ENCODE assay signal across 14 cellular contexts in the genomic region with DNA sequence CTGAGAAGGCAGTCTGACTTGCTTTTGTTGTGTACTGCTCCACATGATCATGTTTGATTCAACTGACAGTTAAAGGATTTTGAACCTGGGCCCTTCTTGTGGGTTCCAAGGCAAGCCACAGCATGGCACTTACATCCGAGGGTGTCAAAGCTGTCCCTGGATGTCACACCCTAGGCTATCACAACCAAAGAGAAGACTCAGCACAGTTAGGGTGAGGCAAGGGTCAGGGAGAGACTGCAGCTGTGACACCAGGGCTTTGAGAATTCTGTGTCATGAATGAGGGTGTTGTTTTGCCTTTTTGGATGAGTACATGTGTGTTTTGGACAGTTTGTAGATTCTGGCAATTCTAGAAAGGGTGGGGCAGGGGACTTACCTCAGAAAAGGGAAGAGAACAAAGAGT. TPM values are rescaled to one million over a fixed set of nuclear protein-coding genes. Genes with fewer than 3 reads are reported as not detected.
A peak's percentile ranks its signal among the peaks of the same experiment; 100 is the strongest.
DNase-seq lines count a peak whose midpoint lies in the region; ATAC-seq, FAIRE-seq and TF ChIP-seq lines count a peak whose summit lies in the region.
"Had no signal": no experiment of that assay in that cellular context is flagged by ENCODE, and none has a peak within 500 bp of the region (broad histone marks: within the 10 kb centered on the region; RNA-seq: fewer than 3 reads in every experiment).

No MANE protein-coding gene starts in this region.

- H3K27ac Mint-ChIP-seq in activated CD8-positive, alpha-beta T cell treated with anti-CD3 and anti-CD28 coated beads for 36 hours, result peak overlapping the region; percentile 36
- peak overlapping the region in 5 of 6 donors; percentile 21 to 89 (median 59) for H3K27ac Mint-ChIP-seq in immature natural killer cell

- no peaks in the 10 kb centered on the region for H3K9me3 Mint-ChIP-seq in activated CD8-positive, alpha-beta T cell treated with anti-CD3 and anti-CD28 coated beads for 36 hours
- no peaks in the 10 kb centered on the region for H3K9me3 Mint-ChIP-seq in immature natural killer cell

- TF ChIP-seq CTCF in A549 (IDR thresholded peaks at IDR 0.05), result no peak
- no peak for TF ChIP-seq CTCF in activated CD8-positive, alpha-beta T cell treated with anti-CD3 and anti-CD28 coated beads for 36 hours (IDR thresholded peaks at IDR 0.05)

- intact Hi-C loops in activated CD8-positive, alpha-beta T cell treated with anti-CD3 and anti-CD28 coated beads for 36 hours (cut with micrococcal nuclease), result no loop called here

- POLR2A ChIA-PET in A549 (lab: Yijun Ruan, JAX), result no interaction called here
- POLR2A ChIA-PET in activated CD8-positive, alpha-beta T cell treated with anti-CD3 and anti-CD28 coated beads for 36 hours (lab: Charles Lee), result no interaction called here

- H3K4me3 ChIP-seq in A549, result no peak overlapping the region
- H3K4me3 ChIP-seq: left lung had no signal

- peaks cover 6% of the 10 kb centered on the region; the same call in 1 of the 3 replicates for H3K9me3 ChIP-seq in A549
- H3K9me3 ChIP-seq: left lung had no signal

- H3K27ac ChIP-seq in A549, result peak overlapping the region; percentile 59 to 82
- H3K27ac ChIP-seq: left lung had no signal

- peaks cover 1% of the 10 kb centered on the region for H3K36me3 Mint-ChIP-seq in activated CD8-positive, alpha-beta T cell treated with anti-CD3 and anti-CD28 coated beads for 36 hours (ENCODE audit: low read depth)
- H3K36me3 Mint-ChIP-seq in immature natural killer cell, result no peaks in the 10 kb centered on the region

- no peak overlapping the region for H3K4me3 Mint-ChIP-seq in activated CD8-positive, alpha-beta T cell treated with anti-CD3 and anti-CD28 coated beads for 36 hours
- peak overlapping the region; percentile 18 to 73 (median 63) for H3K4me3 Mint-ChIP-seq in immature natural killer cell

- H3K27me3 Mint-ChIP-seq in activated CD8-positive, alpha-beta T cell treated with anti-CD3 and anti-CD28 coated beads for 36 hours, result no peaks in the 10 kb centered on the region
- peaks cover 0 to 2% (median 2%) of the 10 kb centered on the region in 3 donors for H3K27me3 Mint-ChIP-seq in immature natural killer cell (ENCODE audit: low read depth in 3 of 3)

- CTCF ChIA-PET in A549 (lab: Yijun Ruan, JAX), result interaction anchor here (1.1 to 1.5 kb wide), 3 partner anchors 14 to 153 kb away, joined by 3 read pairs; no protein-coding TSS in a partner anchor
- CTCF ChIA-PET in activated CD8-positive, alpha-beta T cell treated with anti-CD3 and anti-CD28 coated beads for 36 hours (lab: Charles Lee), result interaction anchor here (0.7 to 1.1 kb wide), 4 partner anchors 20 to 153 kb away, joined by 3 to 7 read pairs (median 4); no protein-coding TSS in a partner anchor

- peak overlapping the region; percentile 74 for H3K4me2 ChIP-seq in A549

- ATAC-seq in A549 (peak in 1 of 2 experiments; percentile 38; a peak in 3 of 6 replicates), GM18498 (IDR thresholded peaks at IDR 0.05; ENCODE audit: unreplicated experiment) (peak; percentile 38), GM19463 (IDR thresholded peaks at IDR 0.05; ENCODE audit: unreplicated experiment) (no peak), GM18517 (IDR thresholded peaks at IDR 0.05; ENCODE audit: unreplicated experiment) (no peak), HG03039 (IDR thresholded peaks at IDR 0.05; ENCODE audit: unreplicated experiment) (no peak)
- peak; percentile 85 for ATAC-seq in activated CD8-positive, alpha-beta T cell treated with anti-CD3 and anti-CD28 coated beads for 36 hours

- TF ChIP-seq EP300 in A549 (IDR thresholded peaks at IDR 0.05), result no peak

- H3K4me1 Mint-ChIP-seq in activated CD8-positive, alpha-beta T cell treated with anti-CD3 and anti-CD28 coated beads for 36 hours (ENCODE audit: low read depth), result peaks cover 34% of the 10 kb centered on the region
- peaks cover 38 to 41% of the 10 kb centered on the region in 2 donors for H3K4me1 Mint-ChIP-seq in immature natural killer cell

- DNase-seq in A549 (ENCODE audit: low read depth in 1 of 2, low spot score in 1 of 2) (peak in 1 of 2 experiments; percentile 29), immature natural killer cell (peak; percentile 48 to 60 (median 50)), AG08396 (ENCODE audit: low spot score) (no peak)
- peak; percentile 50 for DNase-seq in activated CD8-positive, alpha-beta T cell treated with anti-CD3 and anti-CD28 coated beads for 36 hours
- DNase-seq: effector memory CD4-positive, alpha-beta T cell; glutamatergic neuron; left lung; NCI-H1048; NCI-H345; occipital lobe had no signal

- FAIRE-seq in A549 (lab: Jason Lieb, UNC), result no peak

- H3K4me1 ChIP-seq in A549, result peaks cover 45% of the 10 kb centered on the region
- H3K4me1 ChIP-seq: left lung had no signal

- TF ChIP-seq POLR2A in A549 (IDR thresholded peaks at IDR 0.05; ENCODE audit: low read length), result no peak

- WGBS in A549 (ENCODE audit: missing lambda C conversion rate), result 0% methylated on average over 1 of the region's 1 CpG

- no peak for TF ChIP-seq RAD21 in A549 (conservative IDR thresholded peaks at IDR 0.05 in 1 of 2, IDR thresholded peaks at IDR 0.05 in 1 of 2)

TF ChIP-seq in A549, 52 proteins besides CTCF, POLR2A, EP300 and RAD21:
- TF ChIP-seq FOXS1 (CRISPR knock-in tag; IDR thresholded peaks at IDR 0.05) (no peak), RARB (CRISPR knock-in tag; IDR thresholded peaks at IDR 0.05) (no peak), CBX8 (IDR thresholded peaks at IDR 0.05) (no peak), NPAS2 (CRISPR knock-in tag; IDR thresholded peaks at IDR 0.05; ENCODE audit: borderline replicate concordance) (no peak), PHF8 (IDR thresholded peaks at IDR 0.05; ENCODE audit: borderline replicate concordance, low read depth) (no peak), NFE2L2 (conservative IDR thresholded peaks at IDR 0.05; ENCODE audit: low read length) (no peak), MYC (IDR thresholded peaks at IDR 0.05; ENCODE audit: borderline replicate concordance, low read length) (no peak), EHF (CRISPR knock-in tag; IDR thresholded peaks at IDR 0.05) (no peak), ZC3H11A (IDR thresholded peaks at IDR 0.05) (no peak), SREBF2 (IDR thresholded peaks at IDR 0.05) (no peak), RCOR1 (IDR thresholded peaks at IDR 0.05; ENCODE audit: low read depth, low read length) (no peak), HEYL (CRISPR knock-in tag; IDR thresholded peaks at IDR 0.05) (no peak)
- TF ChIP-seq, protein P1, sequence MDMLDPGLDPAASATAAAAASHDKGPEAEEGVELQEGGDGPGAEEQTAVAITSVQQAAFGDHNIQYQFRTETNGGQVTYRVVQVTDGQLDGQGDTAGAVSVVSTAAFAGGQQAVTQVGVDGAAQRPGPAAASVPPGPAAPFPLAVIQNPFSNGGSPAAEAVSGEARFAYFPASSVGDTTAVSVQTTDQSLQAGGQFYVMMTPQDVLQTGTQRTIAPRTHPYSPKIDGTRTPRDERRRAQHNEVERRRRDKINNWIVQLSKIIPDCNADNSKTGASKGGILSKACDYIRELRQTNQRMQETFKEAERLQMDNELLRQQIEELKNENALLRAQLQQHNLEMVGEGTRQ (IDR thresholded peaks at IDR 0.05), result no peak
- TF ChIP-seq, protein P2, sequence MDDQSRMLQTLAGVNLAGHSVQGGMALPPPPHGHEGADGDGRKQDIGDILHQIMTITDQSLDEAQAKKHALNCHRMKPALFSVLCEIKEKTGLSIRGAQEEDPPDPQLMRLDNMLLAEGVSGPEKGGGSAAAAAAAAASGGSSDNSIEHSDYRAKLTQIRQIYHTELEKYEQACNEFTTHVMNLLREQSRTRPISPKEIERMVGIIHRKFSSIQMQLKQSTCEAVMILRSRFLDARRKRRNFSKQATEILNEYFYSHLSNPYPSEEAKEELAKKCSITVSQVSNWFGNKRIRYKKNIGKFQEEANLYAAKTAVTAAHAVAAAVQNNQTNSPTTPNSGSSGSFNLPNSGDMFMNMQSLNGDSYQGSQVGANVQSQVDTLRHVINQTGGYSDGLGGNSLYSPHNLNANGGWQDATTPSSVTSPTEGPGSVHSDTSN (IDR thresholded peaks at IDR 0.05), result no peak

RNA-seq across cellular contexts. Expression of a gene that starts 37.8 kb away (rescaled TPM):
- 18.7 and 32.3 TPM in 2 replicates for polyA plus RNA-seq in A549 (2011; rRNA removed)
- polyA plus RNA-seq in A549 (2012; cell fraction: cytosol; rRNA removed), result 15.9 and 17.6 TPM in 2 replicates
- polyA plus RNA-seq in A549 (2012; cell fraction: nucleus; rRNA removed), result 14.2 and 16.8 TPM in 2 replicates
- polyA plus RNA-seq in A549 (2017; fragmentation: RNase III; extraction: RNeasy Plus Mini Kit Qiagen cat#74134 plus additional on column Dnase treatment), result 47.8 to 52.2 TPM (median 50.0 TPM) in 3 replicates
- polyA minus RNA-seq in A549 (2011; rRNA and poly(A)+ RNA removed), result 12.4 and 12.7 TPM in 2 replicates
- total RNA-seq in activated CD8-positive, alpha-beta T cell treated with anti-CD3 and anti-CD28 coated beads for 36 hours, result 10 to 100 TPM; 21.1 to 21.4 TPM
- 1 to 10 TPM; 6.0 to 9.2 (median 7.2) TPM for polyA plus RNA-seq in immature natural killer cell

Comparison
In these comparisons a context has a peak if more than half of its experiments do, and no peak if none do; other contexts are left out.
1. ATAC-seq: peak in GM18498 (single experiment) and activated CD8-positive, alpha-beta T cell treated with anti-CD3 and anti-CD28 coated beads for 36 hours (single experiment); none in GM19463 (single experiment), GM18517 (single experiment) and HG03039 (single experiment).